1 cellular context compared by ENCODE assay signal in genomic region chr16:65546353-65546791, GRCh38.
TF ChIP-seq lines count a peak whose summit lies in the region.

No MANE protein-coding gene starts in this region.

TF ChIP-seq in SK-N-SH treated with all-trans-retinoic acid at 6 μM for 48 hours, 23 proteins besides CTCF, POLR2A, EP300 and RAD21 (continued from another document):
- peak; percentile 74; the same call in 1 of the 2 replicates for TF ChIP-seq PATZ1 (CRISPR knock-in tag; IDR thresholded peaks at IDR 0.05; ENCODE audit: borderline replicate concordance)
- TF ChIP-seq CSDC2 (CRISPR knock-in tag; IDR thresholded peaks at IDR 0.05): no peak
- TF ChIP-seq ISL1 (CRISPR knock-in tag; IDR thresholded peaks at IDR 0.05): 0 out of 2 replicates have a peak, but pooled peaks have one; percentile 57
- TF ChIP-seq CSRNP3 (CRISPR knock-in tag; IDR thresholded peaks at IDR 0.05): peak; percentile 48
- no peak for TF ChIP-seq SNAI2 (CRISPR knock-in tag; IDR thresholded peaks at IDR 0.05)
- TF ChIP-seq BACH2 (CRISPR knock-in tag; IDR thresholded peaks at IDR 0.05; ENCODE audit: borderline replicate concordance): no peak
- TF ChIP-seq ESRRG (CRISPR knock-in tag; IDR thresholded peaks at IDR 0.05): no peak
TF ChIP-seq in SK-N-SH treated with all-trans-retinoic acid at 6 μM for 48 hours: peak in this region for 5.
